10 cellular contexts compared by ENCODE assay signal in the genomic region with DNA sequence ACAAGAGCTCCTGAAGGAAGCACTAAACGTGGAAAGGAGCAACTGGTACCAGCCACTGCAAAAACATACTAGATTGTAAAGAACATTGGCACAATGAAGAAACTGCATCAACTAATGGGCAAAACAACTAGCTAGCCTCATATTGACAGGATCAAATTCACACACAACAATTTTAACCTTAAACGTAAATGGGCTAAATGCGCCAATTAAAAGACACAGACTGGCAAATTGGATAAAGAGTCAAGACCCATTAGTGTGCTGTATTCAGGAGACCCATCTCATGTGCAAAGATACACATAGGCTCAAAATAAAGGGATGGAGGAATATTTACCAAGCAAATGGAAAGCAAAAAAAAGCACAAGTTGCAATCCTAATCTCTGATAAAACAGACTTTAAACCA. TPM values are rescaled to one million over a fixed set of nuclear protein-coding genes. Genes with fewer than 3 reads are reported as not detected.
"Had no signal": no experiment of that assay in that cellular context is flagged by ENCODE, and none has a peak within 500 bp of the region (broad histone marks: within the 10 kb centered on the region; RNA-seq: fewer than 3 reads in every experiment).

No MANE protein-coding gene starts in this region.

RNA-seq across cellular contexts. Expression of a gene that starts 43.8 kb away (rescaled TPM):
- total RNA-seq: OCI-LY7, PC-3, Right ventricle myocardium inferior, Right ventricle myocardium superior, RPMI7951, SJCRH30, SJSA1, SK-MEL-5, T-cell had no signal
- polyA plus RNA-seq: SK-N-SH had no signal
